ENCODE assay signal across 17 cellular contexts in genomic region chr20:38170219-38170902, GRCh38. TPM values are rescaled to one million over a fixed set of nuclear protein-coding genes. Genes with fewer than 3 reads are reported as not detected.
DNase-seq lines count a peak whose midpoint lies in the region; ATAC-seq and TF ChIP-seq lines count a peak whose summit lies in the region.
"Had no signal": no experiment of that assay in that cellular context is flagged by ENCODE, and none has a peak within 500 bp of the region (broad histone marks: within the 10 kb centered on the region; RNA-seq: fewer than 3 reads in every experiment).

No MANE protein-coding gene starts in this region.

- H3K27me3 Mint-ChIP-seq in stimulated activated memory B cell treated with anti-CD40 and anti-IgM and Interleukin-4, amounts not matched to agents 10 μg/mL and 1 μg/mL and 100 μg/mL, for 72 hours = no peaks in the 10 kb centered on the region

- H3K4me1 Mint-ChIP-seq in stimulated activated memory B cell treated with anti-CD40 and anti-IgM and Interleukin-4, amounts not matched to agents 10 μg/mL and 1 μg/mL and 100 μg/mL, for 72 hours = peaks cover 38% of the 10 kb centered on the region

- H3K79me2 ChIP-seq in GM23248 (ENCODE audit: insufficient read depth) (no peaks in the 10 kb centered on the region), PC-9 (ENCODE audit: low read depth) (0 out of 2 replicates have a peak, but pooled peaks cover 4% of the 10 kb centered on the region), hepatocyte (no peaks in the 10 kb centered on the region)

- H3K4me2 ChIP-seq in GM23248 (ENCODE audit: unreplicated experiment) (no peak overlapping the region), PC-9 (no peak overlapping the region), hepatocyte (no peak overlapping the region)

- TF ChIP-seq CTCF in PC-9 (conservative IDR thresholded peaks at IDR 0.05) (no peak), hepatocyte (IDR thresholded peaks at IDR 0.05; ENCODE audit: poor library complexity) (no peak)

- H3K4me1 ChIP-seq in GM23248 (ENCODE audit: insufficient read depth) = peaks cover 52% of the 10 kb centered on the region
- peaks cover 79% of the 10 kb centered on the region for H3K4me1 ChIP-seq in PC-9 (replicated peaks; ENCODE audit: insufficient read depth)
- peaks cover 64% of the 10 kb centered on the region for H3K4me1 ChIP-seq in hepatocyte (ENCODE audit: insufficient read depth)

- no peak for ATAC-seq in stimulated activated memory B cell treated with anti-CD40 and anti-IgM and Interleukin-4, amounts not matched to agents 10 μg/mL and 1 μg/mL and 100 μg/mL, for 72 hours
- ATAC-seq in HG02759 (IDR thresholded peaks at IDR 0.05; ENCODE audit: unreplicated experiment) (no peak), GM19328 (IDR thresholded peaks at IDR 0.05; ENCODE audit: unreplicated experiment) (no peak), GM18520 (IDR thresholded peaks at IDR 0.05; ENCODE audit: unreplicated experiment) (no peak)
- ATAC-seq: stimulated activated naive CD8-positive, alpha-beta T cell treated with anti-CD3 and anti-CD28 coated beads, Interleukin-15, amount 100 ng/mL, for 72 hours had no signal

- H3K27ac Mint-ChIP-seq in stimulated activated memory B cell treated with anti-CD40 and anti-IgM and Interleukin-4, amounts not matched to agents 10 μg/mL and 1 μg/mL and 100 μg/mL, for 72 hours = peak overlapping the region; percentile 97
- H3K27ac Mint-ChIP-seq: activated CD4-positive, alpha-beta T cell treated with anti-CD3 and anti-CD28 coated beads, Interleukin-2, amount 10 ng/mL, durations not matched to agents 7 days and 5 days; CD4-positive, CD25-positive, alpha-beta regulatory T cell had no signal

- no peaks in the 10 kb centered on the region for H3K36me3 Mint-ChIP-seq in stimulated activated memory B cell treated with anti-CD40 and anti-IgM and Interleukin-4, amounts not matched to agents 10 μg/mL and 1 μg/mL and 100 μg/mL, for 72 hours
- H3K36me3 Mint-ChIP-seq: CD4-positive, CD25-positive, alpha-beta regulatory T cell had no signal

- H3K4me3 ChIP-seq in GM23248 (no peak overlapping the region), PC-9 (no peak overlapping the region), hepatocyte (no peak overlapping the region)
- H3K4me3 ChIP-seq: ovary had no signal

- POLR2A ChIA-PET in PC-9 (lab: Charles Lee; ENCODE audit: unreplicated experiment) = interaction anchor here (0.6 kb wide), 1 partner anchor 14 kb away, joined by 3 read pairs; no protein-coding TSS in a partner anchor

- peak overlapping the region; percentile 55 for H2AFZ ChIP-seq in GM23248
- no peak overlapping the region for H2AFZ ChIP-seq in PC-9
- H2AFZ ChIP-seq in hepatocyte = no peak overlapping the region

- peak overlapping the region; percentile 33; the same call in 1 of the 2 replicates for H3K9ac ChIP-seq in GM23248

- no TSS peak for BruUV-seq in PC-9 (replicated peaks; lab: Mats Ljungman, UMichigan)

- peak overlapping the region; percentile 45 for H3K27ac ChIP-seq in GM23248
- H3K27ac ChIP-seq in PC-9 = peak overlapping the region; percentile 93
- peak overlapping the region; percentile 86 for H3K27ac ChIP-seq in hepatocyte
- H3K27ac ChIP-seq: ovary, SJCRH30 had no signal

- H4K20me1 ChIP-seq in GM23248 (ENCODE audit: insufficient read depth) = no peaks in the 10 kb centered on the region
- no peaks in the 10 kb centered on the region for H4K20me1 ChIP-seq in PC-9 (ENCODE audit: insufficient read depth)
- H4K20me1 ChIP-seq in hepatocyte (ENCODE audit: insufficient read depth, poor library complexity, severe bottlenecking) = no peaks in the 10 kb centered on the region

- H3K9me2 ChIP-seq in GM23248 (ENCODE audit: insufficient read depth) (no peaks in the 10 kb centered on the region), PC-9 (ENCODE audit: insufficient read depth) (no peaks in the 10 kb centered on the region), hepatocyte (replicated peaks; ENCODE audit: insufficient read depth) (no peaks in the 10 kb centered on the region)

- in situ Hi-C loops in GM23248 (cut with MboI) = no loop called here

- H3K4me3 Mint-ChIP-seq in stimulated activated memory B cell treated with anti-CD40 and anti-IgM and Interleukin-4, amounts not matched to agents 10 μg/mL and 1 μg/mL and 100 μg/mL, for 72 hours = no peak overlapping the region
- H3K4me3 Mint-ChIP-seq: activated CD4-positive, alpha-beta T cell treated with anti-CD3 and anti-CD28 coated beads, Interleukin-2, amount 10 ng/mL, durations not matched to agents 7 days and 5 days; CD4-positive, CD25-positive, alpha-beta regulatory T cell; stimulated activated naive CD8-positive, alpha-beta T cell treated with anti-CD3 and anti-CD28 coated beads, Interleukin-15, amount 100 ng/mL, for 72 hours had no signal

- no peaks in the 10 kb centered on the region for H3K36me3 ChIP-seq in GM23248 (ENCODE audit: low read depth)
- H3K36me3 ChIP-seq in PC-9 (ENCODE audit: low read depth) = no peaks in the 10 kb centered on the region
- no peaks in the 10 kb centered on the region for H3K36me3 ChIP-seq in hepatocyte (replicated peaks; ENCODE audit: insufficient read depth, low read depth)
- H3K36me3 ChIP-seq: ovary, SJCRH30 had no signal

- intact Hi-C loops in PC-9 (cut with micrococcal nuclease; ENCODE audit: unreplicated experiment) = no loop called here

- CTCF ChIA-PET in PC-9 (lab: Charles Lee) = interaction anchor here (0.6 kb wide), 1 partner anchor 113 kb away, joined by 3 read pairs; no protein-coding TSS in a partner anchor

- H3K9me3 ChIP-seq in GM23248 (ENCODE audit: low read depth) (no peaks in the 10 kb centered on the region), PC-9 (ENCODE audit: insufficient read depth, low read depth) (no peaks in the 10 kb centered on the region), hepatocyte (ENCODE audit: low read depth) (no peaks in the 10 kb centered on the region)
- H3K9me3 ChIP-seq: ovary, SJCRH30 had no signal

- peaks cover 61% of the 10 kb centered on the region for H3F3A ChIP-seq in GM23248 (ENCODE audit: insufficient read depth)
- H3F3A ChIP-seq in PC-9 (ENCODE audit: insufficient read depth, low read depth) = peaks cover 63% of the 10 kb centered on the region

- H3K27me3 ChIP-seq in GM23248 (replicated peaks; ENCODE audit: insufficient read depth) (no peaks in the 10 kb centered on the region), PC-9 (ENCODE audit: insufficient read depth, low read depth) (no peaks in the 10 kb centered on the region), hepatocyte (no peaks in the 10 kb centered on the region)
- H3K27me3 ChIP-seq: ovary, SJCRH30 had no signal

- DNase-seq in GM23248 = no peak
- DNase-seq in PC-9 = no peak
- no peak for DNase-seq in hepatocyte (ENCODE audit: low spot score)
- DNase-seq: activated CD4-positive, alpha-beta T cell treated with anti-CD3 and anti-CD28 coated beads, Interleukin-2, amount 10 ng/mL, durations not matched to agents 7 days and 5 days; activated T-cell treated with anti-CD3 and anti-CD28 coated beads, Interleukin-2, amount 50 U/mL, for 48 hours; CD4-positive, CD25-positive, alpha-beta regulatory T cell; DMS79 treated with DMSO at 0.1 percent for 48 hours; Kasumi-1; NCI-H1436 treated with DMSO at 0.1 percent for 48 hours; NCI-H345; ovary; stimulated activated naive CD8-positive, alpha-beta T cell treated with anti-CD3 and anti-CD28 coated beads, Interleukin-15, amount 100 ng/mL, for 72 hours had no signal

- WGBS in GM23248 (ENCODE audit: low coverage in 1 of 2, low lambda C conversion rate in 2 of 2, missing lambda C conversion rate in 2 of 2), 2 experiments = 73 to 74% methylated on average over 8 of the region's 8 CpGs
- 72% methylated on average over 8 of the region's 8 CpGs for WGBS in hepatocyte (ENCODE audit: low lambda C conversion rate, missing lambda C conversion rate)

- no peaks in the 10 kb centered on the region for H3K9me3 Mint-ChIP-seq in stimulated activated memory B cell treated with anti-CD40 and anti-IgM and Interleukin-4, amounts not matched to agents 10 μg/mL and 1 μg/mL and 100 μg/mL, for 72 hours
- H3K9me3 Mint-ChIP-seq: activated CD4-positive, alpha-beta T cell treated with anti-CD3 and anti-CD28 coated beads, Interleukin-2, amount 10 ng/mL, durations not matched to agents 7 days and 5 days; CD4-positive, CD25-positive, alpha-beta regulatory T cell; stimulated activated naive CD8-positive, alpha-beta T cell treated with anti-CD3 and anti-CD28 coated beads, Interleukin-15, amount 100 ng/mL, for 72 hours had no signal

RNA-seq across cellular contexts. Expression of gene TGM2, which starts 5.3 kb away (rescaled TPM):
- 311 and 339 TPM in 2 replicates for total RNA-seq in GM23248 (2014; rRNA removed; shearing (Covaris generic))
- polyA plus RNA-seq in GM23248 (2016; fragmentation: Nextera tagmentation; extraction: Ambion mirVana) (254 and 269 TPM in 2 replicates), hepatocyte (85.8 and 88.5 TPM in 2 replicates)
- total RNA-seq in PC-9 (2021) (286 and 333 TPM in 2 replicates), hepatocyte (120 and 133 TPM in 2 replicates)
- total RNA-seq: CD4-positive, CD25-positive, alpha-beta regulatory T cell had no signal
